Comparison of ENCODE assay signal across 9 cellular contexts in the genomic region with DNA sequence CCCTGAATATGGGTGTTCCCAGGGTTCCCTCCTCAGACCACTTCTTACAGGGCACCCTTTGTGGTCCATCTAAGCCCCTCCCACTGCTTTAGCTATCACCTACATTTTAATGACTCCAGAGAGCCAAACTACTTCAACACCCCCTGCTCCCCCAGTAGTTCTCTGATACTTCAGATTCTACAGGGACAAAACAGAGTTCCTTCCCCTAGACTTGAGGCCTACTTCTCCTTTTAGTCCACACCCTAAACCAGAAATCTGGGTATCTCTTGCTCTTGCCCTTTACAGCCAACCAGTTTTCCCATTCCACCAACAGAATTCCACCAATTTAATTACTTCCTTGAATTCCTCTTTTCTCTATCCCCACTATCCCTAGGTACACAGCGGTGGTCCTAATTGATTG.
DNase-seq lines count a peak whose midpoint lies in the region; ATAC-seq and TF ChIP-seq lines count a peak whose summit lies in the region.
"Had no signal": no experiment of that assay in that cellular context is flagged by ENCODE, and none has a peak within 500 bp of the region (broad histone marks: within the 10 kb centered on the region; RNA-seq: fewer than 3 reads in every experiment).

No MANE protein-coding gene starts in this region.

- intact Hi-C loops in CD8-positive, alpha-beta T cell (cut with DNase I, micrococcal nuclease): loop anchor here (5.0 to 10.0 kb wide), 5 partner anchors 185 to 1892 kb away; a partner anchor contains a TSS

- no peak overlapping the region for H3K4me3 Mint-ChIP-seq in CD8-positive, alpha-beta T cell
- H3K4me3 Mint-ChIP-seq in activated naive CD8-positive, alpha-beta T cell treated with anti-CD3 and anti-CD28 coated beads for 36 hours: no peak overlapping the region
- H3K4me3 Mint-ChIP-seq in neural crest cell: peak overlapping the region; percentile 93

- no peaks in the 10 kb centered on the region for H3K9me3 ChIP-seq in CD8-positive, alpha-beta T cell (ENCODE audit: low read length)

- peaks cover 19% of the 10 kb centered on the region for H3K4me1 ChIP-seq in CD8-positive, alpha-beta T cell (ENCODE audit: insufficient read depth, low read length)

- no peaks in the 10 kb centered on the region for H3K36me3 ChIP-seq in CD8-positive, alpha-beta T cell (ENCODE audit: insufficient read depth, low read length)

- H3K27ac ChIP-seq in CD8-positive, alpha-beta T cell (ENCODE audit: low read depth, low read length): no peak overlapping the region

- no peak for ATAC-seq in CD8-positive, alpha-beta T cell
- ATAC-seq in HG02884 (IDR thresholded peaks at IDR 0.05; ENCODE audit: unreplicated experiment): no peak

- H3K27ac Mint-ChIP-seq in CD8-positive, alpha-beta T cell: peak overlapping the region; percentile 77
- peak overlapping the region; percentile 55 for H3K27ac Mint-ChIP-seq in activated naive CD8-positive, alpha-beta T cell treated with anti-CD3 and anti-CD28 coated beads for 36 hours
- H3K27ac Mint-ChIP-seq in neural crest cell (ENCODE audit: unreplicated experiment): no peak overlapping the region

- H3K27me3 Mint-ChIP-seq in CD8-positive, alpha-beta T cell (ENCODE audit: low read depth): peaks cover 6% of the 10 kb centered on the region
- peaks cover 18% of the 10 kb centered on the region for H3K27me3 Mint-ChIP-seq in activated naive CD8-positive, alpha-beta T cell treated with anti-CD3 and anti-CD28 coated beads for 36 hours
- H3K27me3 Mint-ChIP-seq in neural crest cell (ENCODE audit: low read depth): peaks cover 47% of the 10 kb centered on the region

- H3K9me3 Mint-ChIP-seq in CD8-positive, alpha-beta T cell: no peaks in the 10 kb centered on the region
- peaks cover 2% of the 10 kb centered on the region for H3K9me3 Mint-ChIP-seq in activated naive CD8-positive, alpha-beta T cell treated with anti-CD3 and anti-CD28 coated beads for 36 hours
- no peaks in the 10 kb centered on the region for H3K9me3 Mint-ChIP-seq in neural crest cell

- peaks cover 8% of the 10 kb centered on the region for H3K36me3 Mint-ChIP-seq in CD8-positive, alpha-beta T cell
- peaks cover 13% of the 10 kb centered on the region for H3K36me3 Mint-ChIP-seq in activated naive CD8-positive, alpha-beta T cell treated with anti-CD3 and anti-CD28 coated beads for 36 hours
- H3K36me3 Mint-ChIP-seq in neural crest cell (ENCODE audit: low read depth): no peaks in the 10 kb centered on the region

- no peak overlapping the region for H3K4me3 ChIP-seq in CD8-positive, alpha-beta T cell (ENCODE audit: low read depth, low read length)

- peaks cover 40% of the 10 kb centered on the region for H3K4me1 Mint-ChIP-seq in CD8-positive, alpha-beta T cell (ENCODE audit: low read depth)
- H3K4me1 Mint-ChIP-seq in activated naive CD8-positive, alpha-beta T cell treated with anti-CD3 and anti-CD28 coated beads for 36 hours: peaks cover 35% of the 10 kb centered on the region
- peaks cover 32% of the 10 kb centered on the region for H3K4me1 Mint-ChIP-seq in neural crest cell

- DNase-seq in CD8-positive, alpha-beta T cell: no peak
- DNase-seq in KG1 (lab: John Stamatoyannopoulos, UW) (peak; percentile 47), neural crest cell (ENCODE audit: low read depth, low spot score) (no peak), HCEC 1CT (no peak), epidermal melanocyte (ENCODE audit: insufficient read length, low spot score) (no peak), putamen (ENCODE audit: low spot score) (no peak)
- no peak for DNase-seq in activated naive CD8-positive, alpha-beta T cell treated with anti-CD3 and anti-CD28 coated beads for 36 hours
- DNase-seq: activated CD4-positive, alpha-beta T cell treated with anti-CD3 and anti-CD28 coated beads for 1 hour had no signal

- TF ChIP-seq CTCF in CD8-positive, alpha-beta T cell (IDR thresholded peaks at IDR 0.05): no peak
- TF ChIP-seq CTCF in neural crest cell (conservative IDR thresholded peaks at IDR 0.05): no peak

- CTCF ChIA-PET in CD8-positive, alpha-beta T cell (lab: Charles Lee): interaction anchor here (1.3 to 2.0 kb wide), 2 partner anchors 37 to 125 kb away, joined by 4 to 10 read pairs; a partner anchor contains a TSS

- peaks cover 7% of the 10 kb centered on the region for H3K27me3 ChIP-seq in CD8-positive, alpha-beta T cell (ENCODE audit: insufficient read depth, low read length)

- POLR2A ChIA-PET in CD8-positive, alpha-beta T cell (lab: Charles Lee): interaction anchor here (8.2 kb wide), 1 partner anchor 40 kb away, joined by 164 read pairs; no protein-coding TSS in a partner anchor
